In genomic region chr3:168094580-168094876, GRCh38 we compare ENCODE assay signal across 8 cellular contexts. TPM values are rescaled to one million over a fixed set of nuclear protein-coding genes. Genes with fewer than 3 reads are reported as not detected.
DNase-seq lines count a peak whose midpoint lies in the region; ATAC-seq and TF ChIP-seq lines count a peak whose summit lies in the region.

No MANE protein-coding gene starts in this region.

- ATAC-seq in HG03575 (IDR thresholded peaks at IDR 0.05; ENCODE audit: extremely low read depth, insufficient number of reproducible peaks, low FRiP score, unreplicated experiment) (peak; percentile 27), lower lobe of right lung (no peak), HG03135 (IDR thresholded peaks at IDR 0.05; ENCODE audit: unreplicated experiment) (no peak)
- no peak for ATAC-seq in activated CD4-positive, CD25-positive, alpha-beta regulatory T cell treated with anti-CD3 and anti-CD28 coated beads, Interleukin-2, amount 50 U/mL, for 24 hours

- H3K27ac ChIP-seq in breast epithelium (peak overlapping the region; percentile 91 to 96), lower lobe of right lung (peak overlapping the region; percentile 94), urinary bladder (ENCODE audit: low read depth) (peak overlapping the region; percentile 92)

- no peaks in the 10 kb centered on the region for H3K9me3 ChIP-seq in BE2C
- H3K9me3 ChIP-seq in breast epithelium, result no peaks in the 10 kb centered on the region
- H3K9me3 ChIP-seq in lower lobe of right lung, result no peaks in the 10 kb centered on the region

- TF ChIP-seq CTCF in BE2C (IDR thresholded peaks at IDR 0.05; ENCODE audit: low read depth, low read length), result no peak
- TF ChIP-seq CTCF in breast epithelium (IDR thresholded peaks at IDR 0.05), result no peak
- no peak for TF ChIP-seq CTCF in lower lobe of right lung (IDR thresholded peaks at IDR 0.05)

- WGBS in urinary bladder, result 1% methylated on average over 9 of the region's 9 CpGs

- H3K36me3 ChIP-seq in BE2C (no peaks in the 10 kb centered on the region), breast epithelium (no peaks in the 10 kb centered on the region), lower lobe of right lung (no peaks in the 10 kb centered on the region), urinary bladder (ENCODE audit: insufficient read depth) (no peaks in the 10 kb centered on the region)

- peak overlapping the region; percentile 94 for H3K4me3 ChIP-seq in BE2C (ENCODE audit: low read depth, low read length)
- H3K4me3 ChIP-seq in breast epithelium, result peak overlapping the region; percentile 78 to 89 (median 83)
- H3K4me3 ChIP-seq in lower lobe of right lung, result peak overlapping the region; percentile 69
- peak overlapping the region; percentile 85 for H3K4me3 ChIP-seq in urinary bladder (ENCODE audit: low read depth, low read length)

- DNase-seq in BE2C (peak; percentile 81), breast epithelium (ENCODE audit: low spot score in 2 of 2) (peak in 1 of 2 donors; percentile 26), lower lobe of right lung (peak; percentile 56), NK-92 (lab: John Stamatoyannopoulos, UW; ENCODE audit: unreplicated experiment) (no peak)

- H3K27me3 ChIP-seq in BE2C (no peaks in the 10 kb centered on the region), breast epithelium (no peaks in the 10 kb centered on the region), lower lobe of right lung (ENCODE audit: low read depth) (no peaks in the 10 kb centered on the region)

- H3K4me1 ChIP-seq in BE2C, result peaks cover 13% of the 10 kb centered on the region; the same call in 1 of the 2 replicates
- peaks cover 0 to 7% of the 10 kb centered on the region in 2 donors for H3K4me1 ChIP-seq in breast epithelium
- H3K4me1 ChIP-seq in lower lobe of right lung, result peaks cover 48% of the 10 kb centered on the region
- peaks cover 2% of the 10 kb centered on the region for H3K4me1 ChIP-seq in urinary bladder (ENCODE audit: insufficient read depth)

- intact Hi-C loops in breast epithelium (cut with DNase I; ENCODE audit: low total_unique reads) (no loop called here), lower lobe of right lung (cut with DNase I) (no loop called here)

- no peak for TF ChIP-seq POLR2A in breast epithelium (IDR thresholded peaks at IDR 0.05)

RNA-seq across cellular contexts. Expression of gene GOLIM4, which starts 1.2 kb away (rescaled TPM):
- 67.1 TPM for polyA plus RNA-seq in BE2C (2012; ENCODE audit: insufficient read depth, insufficient read length, low read depth)
- total RNA-seq in breast epithelium (10 to 100 TPM; 21.4 to 34.9 (median 33.8) TPM), lower lobe of right lung (54.0 TPM), urinary bladder (60.2 TPM)
- polyA plus RNA-seq in urinary bladder, result 32.4 TPM
